Comparison of ENCODE assay signal across 8 cellular contexts in genomic region chr1:150813028-150813707, GRCh38. TPM values are rescaled to one million over a fixed set of nuclear protein-coding genes. Genes with fewer than 3 reads are reported as not detected.
DNase-seq lines count a peak whose midpoint lies in the region; ATAC-seq lines count a peak whose summit lies in the region.

No MANE protein-coding gene starts in this region.

- peaks cover 1 to 10% of the 10 kb centered on the region in 2 donors for H3K36me3 Mint-ChIP-seq in activated T-cell treated with anti-CD3 and anti-CD28 coated beads, Interleukin-2, amount 50 U/mL, for 72 hours (ENCODE audit: insufficient read depth in 2 of 2)
- peaks cover 24% of the 10 kb centered on the region for H3K36me3 Mint-ChIP-seq in activated T-cell treated with anti-CD3 and anti-CD28 coated beads, Interleukin-2, amount 50 U/mL, for 24 hours (ENCODE audit: low read depth)

- H3K9me3 Mint-ChIP-seq in activated T-cell treated with anti-CD3 and anti-CD28 coated beads, Interleukin-2, amount 50 U/mL, for 72 hours = no peaks in the 10 kb centered on the region
- H3K9me3 Mint-ChIP-seq in activated T-cell treated with anti-CD3 and anti-CD28 coated beads, Interleukin-2, amount 50 U/mL, for 24 hours = no peaks in the 10 kb centered on the region

- H3K27ac Mint-ChIP-seq in activated T-cell treated with anti-CD3 and anti-CD28 coated beads, Interleukin-2, amount 50 U/mL, for 72 hours = no peak overlapping the region
- H3K27ac Mint-ChIP-seq in activated T-cell treated with anti-CD3 and anti-CD28 coated beads, Interleukin-2, amount 50 U/mL, for 24 hours = no peak overlapping the region

- intact Hi-C loops in posterior vena cava (cut with DNase I) = loop anchor here in 1 of 2 donors (10.0 kb wide), 1 partner anchor 248 kb away; no protein-coding TSS in a partner anchor

- ATAC-seq in activated T-cell treated with anti-CD3 and anti-CD28 coated beads, Interleukin-2, amount 50 U/mL, for 72 hours (replicated peaks in 1 of 2) = no peak

- no peaks in the 10 kb centered on the region for H3K27me3 Mint-ChIP-seq in activated T-cell treated with anti-CD3 and anti-CD28 coated beads, Interleukin-2, amount 50 U/mL, for 72 hours (ENCODE audit: low read depth)
- no peaks in the 10 kb centered on the region for H3K27me3 Mint-ChIP-seq in activated T-cell treated with anti-CD3 and anti-CD28 coated beads, Interleukin-2, amount 50 U/mL, for 24 hours

- H3K4me1 Mint-ChIP-seq in activated T-cell treated with anti-CD3 and anti-CD28 coated beads, Interleukin-2, amount 50 U/mL, for 72 hours (ENCODE audit: low read depth) = peaks cover 3% of the 10 kb centered on the region
- peaks cover under 1% of the 10 kb centered on the region for H3K4me1 Mint-ChIP-seq in activated T-cell treated with anti-CD3 and anti-CD28 coated beads, Interleukin-2, amount 50 U/mL, for 24 hours (ENCODE audit: low read depth)

- DNase-seq in activated T-cell treated with anti-CD3 and anti-CD28 coated beads, Interleukin-2, amount 50 U/mL, for 72 hours = peak; percentile 11 to 36
- no peak for DNase-seq in activated T-cell treated with anti-CD3 and anti-CD28 coated beads, Interleukin-2, amount 50 U/mL, for 24 hours
- DNase-seq in NCI-H1092 (lab: John Stamatoyannopoulos, UW) (peak; percentile 15), SW480 (ENCODE audit: low spot score) (peak; percentile 54), foreskin melanocyte (peak; percentile 49), posterior vena cava (ENCODE audit: low spot score) (peak; percentile 89), T-helper 1 cell (no peak), NCI-H1694 (lab: John Stamatoyannopoulos, UW) (no peak)

- H3K4me3 Mint-ChIP-seq in activated T-cell treated with anti-CD3 and anti-CD28 coated beads, Interleukin-2, amount 50 U/mL, for 72 hours = no peak overlapping the region
- no peak overlapping the region for H3K4me3 Mint-ChIP-seq in activated T-cell treated with anti-CD3 and anti-CD28 coated beads, Interleukin-2, amount 50 U/mL, for 24 hours

RNA-seq across cellular contexts. Expression of gene CTSK, which starts 5.1 kb away (rescaled TPM):
- total RNA-seq in activated T-cell treated with anti-CD3 and anti-CD28 coated beads, Interleukin-2, amount 50 U/mL, for 72 hours = 1 to 10 TPM; 8.3 to 9.7 TPM
- total RNA-seq in posterior vena cava = 100 to 1,000 TPM; 136 to 183 TPM

RNA-seq across cellular contexts. Expression of gene CTSS, which starts 47.6 kb away (rescaled TPM):
- 10 to 100 TPM; 47.1 to 70.8 TPM for total RNA-seq in activated T-cell treated with anti-CD3 and anti-CD28 coated beads, Interleukin-2, amount 50 U/mL, for 72 hours
- 10 to 100 TPM; 50.2 to 89.2 TPM for total RNA-seq in posterior vena cava

Comparison
In these comparisons a context has a peak if more than half of its experiments do, and no peak if none do; other contexts are left out.
1. DNase-seq: peak in activated T-cell treated with anti-CD3 and anti-CD28 coated beads, Interleukin-2, amount 50 U/mL, for 72 hours (2 of 2), NCI-H1092 (single experiment), SW480 (single experiment), foreskin melanocyte (single experiment) and posterior vena cava (single experiment); none in activated T-cell treated with anti-CD3 and anti-CD28 coated beads, Interleukin-2, amount 50 U/mL, for 24 hours (single experiment), T-helper 1 cell (0 of 5) and NCI-H1694 (single experiment).
2. RNA of gene CTSK, which starts 5.1 kb away (total RNA-seq): 136 to 183 TPM in posterior vena cava; 8.3 to 9.7 TPM in activated T-cell treated with anti-CD3 and anti-CD28 coated beads, Interleukin-2, amount 50 U/mL, for 72 hours; every median in the first group is over 10 times any median in the second.